Comparison of ENCODE assay signal across 29 cellular contexts in genomic region chr2:157326683-157327082, GRCh38. TPM values are rescaled to one million over a fixed set of nuclear protein-coding genes. Genes with fewer than 3 reads are reported as not detected.
A peak's percentile ranks its signal among the peaks of the same experiment; 100 is the strongest.
DNase-seq lines count a peak whose midpoint lies in the region; ATAC-seq, FAIRE-seq and TF ChIP-seq lines count a peak whose summit lies in the region.
"Had no signal": no experiment of that assay in that cellular context is flagged by ENCODE, and none has a peak within 500 bp of the region (broad histone marks: within the 10 kb centered on the region; RNA-seq: fewer than 3 reads in every experiment).

No MANE protein-coding gene starts in this region.

- DNase-seq in CD4-positive, CD25-positive, alpha-beta regulatory T cell, result no peak
- DNase-seq in GM12892 (ENCODE audit: insufficient read length), result no peak
- peak; percentile 26 for DNase-seq in myocyte (ENCODE audit: low read depth)
- no peak for DNase-seq in epidermal melanocyte (ENCODE audit: insufficient read length, low spot score)
- no peak for DNase-seq in GOT3 (lab: John Stamatoyannopoulos, UW)
- DNase-seq in islet precursor cell, result no peak
- DNase-seq: activated B cell treated with CpG ODN at 0.5 μM for 24 hours; activated CD8-positive, alpha-beta memory T cell treated with anti-CD3 and anti-CD28 coated beads, Interleukin-2, amount 50 U/mL, for 48 hours; Caco-2; central memory CD4-positive, alpha-beta T cell; DND-41; gastrocnemius medialis; immature natural killer cell; NCI-H1092 treated with DMSO at 0.1 percent for 48 hours; stimulated activated CD4-positive, alpha-beta T cell treated with anti-CD3 and anti-CD28 coated beads, Interleukin-2, amount 100 ng/mL, for 24 hours; upper lobe of right lung had no signal

- no peaks in the 10 kb centered on the region for H3K9me3 ChIP-seq in CD4-positive, CD25-positive, alpha-beta regulatory T cell (ENCODE audit: control insufficient read depth in 2 of 2, low read length in 2 of 2)
- H3K9me3 ChIP-seq: ascending aorta, Caco-2, gastrocnemius medialis, SJCRH30, upper lobe of right lung had no signal

- peaks cover 20 to 45% (median 30%) of the 10 kb centered on the region in 4 donors for H3K4me1 Mint-ChIP-seq in CD4-positive, CD25-positive, alpha-beta regulatory T cell
- peaks cover 33% of the 10 kb centered on the region for H3K4me1 Mint-ChIP-seq in brain

- H3K27me3 ChIP-seq in CD4-positive, CD25-positive, alpha-beta regulatory T cell (ENCODE audit: control insufficient read depth, insufficient read depth, low read length), result no peaks in the 10 kb centered on the region
- H3K27me3 ChIP-seq: ascending aorta, gastrocnemius medialis, SJCRH30, upper lobe of right lung had no signal

- no peak overlapping the region for H3K27ac ChIP-seq in CD4-positive, CD25-positive, alpha-beta regulatory T cell (ENCODE audit: insufficient read depth, low read length, poor library complexity, severe bottlenecking)
- H3K27ac ChIP-seq: ascending aorta, gastrocnemius medialis, SJCRH30, upper lobe of right lung had no signal

- FAIRE-seq in GM12892 (lab: Jason Lieb, UNC), result peak; percentile 24
- FAIRE-seq: RCC 7860 had no signal

- no peak for TF ChIP-seq POLR2A in GM12892 (IDR thresholded peaks at IDR 0.05; ENCODE audit: low read depth, low read length)

- peaks cover 4% of the 10 kb centered on the region for H3K36me3 ChIP-seq in CD4-positive, CD25-positive, alpha-beta regulatory T cell (ENCODE audit: control insufficient read depth, insufficient read depth, low read length)
- H3K36me3 ChIP-seq: ascending aorta, gastrocnemius medialis, SJCRH30, upper lobe of right lung had no signal

- H3K9me3 Mint-ChIP-seq in CD4-positive, CD25-positive, alpha-beta regulatory T cell, result no peaks in the 10 kb centered on the region
- no peaks in the 10 kb centered on the region for H3K9me3 Mint-ChIP-seq in brain
- H3K9me3 Mint-ChIP-seq: activated B cell treated with CpG ODN at 0.5 μM for 24 hours; activated naive CD4-positive, alpha-beta T cell treated with anti-CD3 and anti-CD28 coated beads, Interleukin-2, amount 50 U/mL, for 72 hours; activated T-helper 17 cell treated with anti-CD3 and anti-CD28 coated beads, Interleukin-2, amount 50 U/mL, for 72 hours; dendritic cell treated with granulocyte-macrophage colony-stimulating factor and Interleukin-4, amounts not matched to agents 40 ng/mL and 50 ng/mL, for 4 days; IgD-negative memory B cell; immature natural killer cell had no signal

- TF ChIP-seq CTCF in brain (conservative IDR thresholded peaks at IDR 0.05), result no peak

- no peaks in the 10 kb centered on the region for H3K27me3 Mint-ChIP-seq in CD4-positive, CD25-positive, alpha-beta regulatory T cell
- H3K27me3 Mint-ChIP-seq in brain, result peaks cover 11% of the 10 kb centered on the region
- H3K27me3 Mint-ChIP-seq: activated B cell treated with CpG ODN at 0.5 μM for 24 hours; activated T-helper 17 cell treated with anti-CD3 and anti-CD28 coated beads, Interleukin-2, amount 50 U/mL, for 72 hours; dendritic cell treated with granulocyte-macrophage colony-stimulating factor and Interleukin-4, amounts not matched to agents 40 ng/mL and 50 ng/mL, for 4 days; IgD-negative memory B cell; natural killer cell treated with Interleukin-12 subunit alpha and Interleukin-12 subunit beta and Interleukin-15 and Interleukin-18, amount 100 ng/mL, for 72 hours had no signal

- no peak for ATAC-seq in CD4-positive, CD25-positive, alpha-beta regulatory T cell (ENCODE audit: low read depth in 2 of 2)

- peaks cover 19% of the 10 kb centered on the region for H3K36me3 Mint-ChIP-seq in CD4-positive, CD25-positive, alpha-beta regulatory T cell
- H3K36me3 Mint-ChIP-seq in brain, result no peaks in the 10 kb centered on the region
- H3K36me3 Mint-ChIP-seq: IgD-negative memory B cell had no signal

- H3K4me3 Mint-ChIP-seq in CD4-positive, CD25-positive, alpha-beta regulatory T cell, result no peak overlapping the region
- H3K4me3 Mint-ChIP-seq in brain, result no peak overlapping the region
- H3K4me3 Mint-ChIP-seq: activated B cell treated with CpG ODN at 0.5 μM for 24 hours; dendritic cell treated with granulocyte-macrophage colony-stimulating factor and Interleukin-4, amounts not matched to agents 40 ng/mL and 50 ng/mL, for 4 days had no signal

- H3K4me1 ChIP-seq in CD4-positive, CD25-positive, alpha-beta regulatory T cell (ENCODE audit: control insufficient read depth, insufficient read depth, low read length, poor library complexity, severe bottlenecking), result peaks cover 14% of the 10 kb centered on the region
- H3K4me1 ChIP-seq: gastrocnemius medialis, upper lobe of right lung had no signal

- H3K4me3 ChIP-seq in CD4-positive, CD25-positive, alpha-beta regulatory T cell (ENCODE audit: low read depth, low read length), result no peak overlapping the region
- H3K4me3 ChIP-seq: ascending aorta, gastrocnemius medialis, SJCRH30, smooth muscle cell, upper lobe of right lung had no signal

- H3K27ac Mint-ChIP-seq in CD4-positive, CD25-positive, alpha-beta regulatory T cell, result peak overlapping the region in 2 of 3 donors; percentile 74 to 83
- H3K27ac Mint-ChIP-seq in brain, result peak overlapping the region in 3 of 5 experiments; percentile 17 to 83 (median 29)
- H3K27ac Mint-ChIP-seq: activated B cell treated with CpG ODN at 0.5 μM for 24 hours; dendritic cell treated with granulocyte-macrophage colony-stimulating factor and Interleukin-4, amounts not matched to agents 40 ng/mL and 50 ng/mL, for 4 days had no signal

RNA-seq across cellular contexts. Expression of gene ERMN, which starts 1.1 kb away (rescaled TPM):
- total RNA-seq in CD4-positive, CD25-positive, alpha-beta regulatory T cell, result 13.0 TPM
- polyA plus RNA-seq in CD4-positive, CD25-positive, alpha-beta regulatory T cell, result not detected
- 1.8 TPM for polyA plus RNA-seq in GM12892 (2012; ENCODE audit: missing spikeins)
- polyA plus RNA-seq in brain (ENCODE audit: insufficient read depth, low read depth, low replicate concordance), result 73.4 TPM
- total RNA-seq in myocyte, result 0.62 and 0.78 TPM in 2 replicates
- polyA plus RNA-seq in myocyte (2012), result 0.19 TPM
- total RNA-seq: ascending aorta, gastrocnemius medialis, NCI-H460, osteocyte, renal cortical epithelial cell, SJCRH30, smooth muscle cell had no signal
- polyA plus RNA-seq: smooth muscle cell had no signal
